ENCODE assay signal across 17 cellular contexts in genomic region chr7:44384586-44385383, GRCh38. TPM values are rescaled to one million over a fixed set of nuclear protein-coding genes. Genes with fewer than 3 reads are reported as not detected.
A peak's percentile ranks its signal among the peaks of the same experiment; 100 is the strongest.
DNase-seq lines count a peak whose midpoint lies in the region; ATAC-seq, FAIRE-seq and TF ChIP-seq lines count a peak whose summit lies in the region.
"Had no signal": no experiment of that assay in that cellular context is flagged by ENCODE, and none has a peak within 500 bp of the region (broad histone marks: within the 10 kb centered on the region; RNA-seq: fewer than 3 reads in every experiment).

No MANE protein-coding gene starts in this region.

- no peaks in the 10 kb centered on the region for H3K27me3 Mint-ChIP-seq in Caco-2 (ENCODE audit: insufficient read depth, unreplicated experiment)
- H3K27me3 Mint-ChIP-seq: naive thymus-derived CD4-positive, alpha-beta T cell had no signal

- no peak for DNase-seq in GM23248
- peak in 1 of 2 donors; percentile 43 for DNase-seq in ascending aorta (ENCODE audit: low spot score in 2 of 2)
- DNase-seq in left cardiac atrium: peak; percentile 22
- DNase-seq in small intestine: no peak
- no peak for DNase-seq in Caco-2
- no peak for DNase-seq in CD1c-positive myeloid dendritic cell (ENCODE audit: extremely low spot score)
- no peak for DNase-seq in COR-L47 (lab: John Stamatoyannopoulos, UW)
- DNase-seq: activated effector memory CD4-positive, alpha-beta T cell treated with Interleukin-2 at 50 U/mL for 16 hours; naive thymus-derived CD4-positive, alpha-beta T cell; NCI-H1694 treated with DMSO at 0.1 percent for 48 hours; NCI-H510A; OCI-M1; stimulated activated CD8-positive, alpha-beta memory T cell treated with anti-CD3 and anti-CD28 coated beads, Interleukin-4, amount 100 ng/mL, for 48 hours had no signal

- H3K4me3 Mint-ChIP-seq in Caco-2 (ENCODE audit: unreplicated experiment): no peak overlapping the region
- H3K4me3 Mint-ChIP-seq: naive thymus-derived CD4-positive, alpha-beta T cell had no signal

- H3K27me3 ChIP-seq in GM23248 (replicated peaks; ENCODE audit: insufficient read depth): no peaks in the 10 kb centered on the region
- no peaks in the 10 kb centered on the region for H3K27me3 ChIP-seq in ascending aorta
- H3K27me3 ChIP-seq in parathyroid adenoma (ENCODE audit: control insufficient read depth, insufficient read depth, low read length): no peaks in the 10 kb centered on the region
- H3K27me3 ChIP-seq in small intestine (ENCODE audit: control insufficient read depth in 2 of 2, insufficient read depth in 2 of 2, low read length in 2 of 2): no peaks in the 10 kb centered on the region
- no peaks in the 10 kb centered on the region for H3K27me3 ChIP-seq in Caco-2 (replicated peaks; ENCODE audit: control insufficient read depth, insufficient read depth, low read length)
- H3K27me3 ChIP-seq: uterus had no signal

- no peak for FAIRE-seq in small intestine (lab: Jason Lieb, UNC)
- FAIRE-seq: GM12891 had no signal

- CTCF ChIA-PET in Caco-2 (lab: Charles Lee): no interaction called here

- no peaks in the 10 kb centered on the region for H3K9me2 ChIP-seq in GM23248 (ENCODE audit: insufficient read depth)

- H3K9me3 ChIP-seq in GM23248 (ENCODE audit: low read depth) (no peaks in the 10 kb centered on the region), ascending aorta (no peaks in the 10 kb centered on the region), parathyroid adenoma (ENCODE audit: control insufficient read depth, low read length) (no peaks in the 10 kb centered on the region), small intestine (ENCODE audit: control insufficient read depth, low read depth) (no peaks in the 10 kb centered on the region), Caco-2 (no peaks in the 10 kb centered on the region)
- H3K9me3 ChIP-seq: HAP-1, uterus had no signal

- H3K79me2 ChIP-seq in GM23248 (ENCODE audit: insufficient read depth) (no peaks in the 10 kb centered on the region), parathyroid adenoma (no peaks in the 10 kb centered on the region)

- no peak overlapping the region for H3K9ac ChIP-seq in GM23248
- no peak overlapping the region for H3K9ac ChIP-seq in parathyroid adenoma

- intact Hi-C loops in ascending aorta (cut with DNase I): loop anchor here (5.0 kb wide), 1 partner anchor 93 kb away; no protein-coding TSS in a partner anchor
- intact Hi-C loops in left cardiac atrium (cut with DNase I): no loop called here
- intact Hi-C loops in Caco-2 (cut with micrococcal nuclease; ENCODE audit: unreplicated experiment): no loop called here

- peaks cover 9% of the 10 kb centered on the region; the same call in 1 of the 2 replicates for H3K36me3 ChIP-seq in GM23248 (ENCODE audit: low read depth)
- H3K36me3 ChIP-seq in ascending aorta: peaks cover 6 to 24% of the 10 kb centered on the region in 2 donors
- H3K36me3 ChIP-seq in parathyroid adenoma (ENCODE audit: control insufficient read depth, insufficient read depth, low read length): no peaks in the 10 kb centered on the region
- peaks cover 7 to 21% of the 10 kb centered on the region in 2 donors for H3K36me3 ChIP-seq in small intestine (ENCODE audit: control insufficient read depth in 2 of 2, insufficient read depth in 2 of 2, low read length in 2 of 2)
- H3K36me3 ChIP-seq in Caco-2 (ENCODE audit: control insufficient read depth, insufficient read depth, low read length): no peaks in the 10 kb centered on the region; the same call in 1 of the 2 replicates
- H3K36me3 ChIP-seq: uterus had no signal

- H2AFZ ChIP-seq in GM23248: no peak overlapping the region
- H2AFZ ChIP-seq in parathyroid adenoma: peak overlapping the region; percentile 38

- H3K4me2 ChIP-seq in GM23248 (ENCODE audit: unreplicated experiment): no peak overlapping the region
- peak overlapping the region; percentile 39 for H3K4me2 ChIP-seq in parathyroid adenoma (ENCODE audit: low read length)

- no peaks in the 10 kb centered on the region for H4K20me1 ChIP-seq in GM23248 (ENCODE audit: insufficient read depth)

- in situ Hi-C loops in GM23248 (cut with MboI): no loop called here

- no peak overlapping the region for H3K27ac Mint-ChIP-seq in Caco-2 (ENCODE audit: unreplicated experiment)

- POLR2A ChIA-PET in Caco-2 (lab: Charles Lee): interaction anchor here (0.6 kb wide), 1 partner anchor 250 kb away, joined by 3 read pairs; no protein-coding TSS in a partner anchor

- H3F3A ChIP-seq in GM23248 (ENCODE audit: insufficient read depth): peaks cover 33% of the 10 kb centered on the region

- no peak for ATAC-seq in left cardiac atrium
- ATAC-seq: naive thymus-derived CD4-positive, alpha-beta T cell had no signal

- H3K4me1 ChIP-seq in GM23248 (ENCODE audit: insufficient read depth) (peaks cover 47% of the 10 kb centered on the region), ascending aorta (peaks cover 24 to 42% of the 10 kb centered on the region in 2 donors), parathyroid adenoma (peaks cover 88% of the 10 kb centered on the region), small intestine (ENCODE audit: control insufficient read depth in 2 of 2, insufficient read depth in 1 of 2, low read depth in 1 of 2, low read length in 1 of 2) (no peaks in the 10 kb centered on the region), Caco-2 (no peaks in the 10 kb centered on the region)
- H3K4me1 ChIP-seq: HAP-1, uterus had no signal

- no TSS peak for BruUV-seq in Caco-2 (replicated peaks; lab: Mats Ljungman, UMichigan)

- H3K4me3 ChIP-seq in GM23248 (no peak overlapping the region), ascending aorta (no peak overlapping the region), parathyroid adenoma (ENCODE audit: low read depth, low read length) (no peak overlapping the region), small intestine (ENCODE audit: low read depth in 1 of 2, low read length in 2 of 2) (no peak overlapping the region), Caco-2 (ENCODE audit: low read depth, low read length) (no peak overlapping the region)
- H3K4me3 ChIP-seq: HAP-1, uterus had no signal

- TF ChIP-seq CTCF in ascending aorta (IDR thresholded peaks at IDR 0.05): no peak
- TF ChIP-seq CTCF in parathyroid adenoma (IDR thresholded peaks at IDR 0.05): peak; percentile 29
- TF ChIP-seq CTCF in Caco-2 (IDR thresholded peaks at IDR 0.05; ENCODE audit: insufficient read depth in 1 of 2, low read depth in 1 of 2, low read length in 1 of 2, severe bottlenecking in 1 of 2, unreplicated experiment in 1 of 2): no peak

- H3K36me3 Mint-ChIP-seq in Caco-2 (ENCODE audit: insufficient read depth, unreplicated experiment): peaks cover 25% of the 10 kb centered on the region

- no peaks in the 10 kb centered on the region for H3K4me1 Mint-ChIP-seq in Caco-2 (ENCODE audit: low read depth, unreplicated experiment)

- WGBS in GM23248 (ENCODE audit: low coverage in 1 of 2, low lambda C conversion rate in 2 of 2, missing lambda C conversion rate in 2 of 2), 2 experiments: 88 to 90% methylated on average over 16 of the region's 16 CpGs
- 94 to 98% (median 96%) methylated on average over 16 of the region's 16 CpGs for WGBS in small intestine, 3 donors

- H3K9me3 Mint-ChIP-seq in Caco-2 (ENCODE audit: unreplicated experiment): no peaks in the 10 kb centered on the region
- H3K9me3 Mint-ChIP-seq: naive thymus-derived CD4-positive, alpha-beta T cell had no signal

- H3K27ac ChIP-seq in GM23248 (peak overlapping the region; percentile 87; the same call in 1 of the 2 replicates), ascending aorta (peak overlapping the region; percentile 76 to 88), parathyroid adenoma (peak overlapping the region; percentile 96), small intestine (ENCODE audit: low read depth in 1 of 2, low read length in 1 of 2) (no peak overlapping the region)
- H3K27ac ChIP-seq: uterus had no signal

RNA-seq across cellular contexts. Expression of gene CAMK2B, which starts 59.4 kb away (rescaled TPM):
- 2.5 and 9.1 TPM in 2 replicates for total RNA-seq in GM23248 (2014; rRNA removed; shearing (Covaris generic))
- polyA plus RNA-seq in GM23248 (2016; fragmentation: Nextera tagmentation; extraction: Ambion mirVana): 0.78 and 0.79 TPM in 2 replicates
- 3.2 TPM for total RNA-seq in ascending aorta
- 10 to 100 TPM; 75.8 to 98.7 TPM for total RNA-seq in left cardiac atrium
- 1 to 10 TPM; 1.3 to 1.8 (median 1.6) TPM for polyA plus RNA-seq in small intestine
- total RNA-seq in Caco-2 (2022): not detected in 2 replicates
- polyA plus RNA-seq: naive thymus-derived CD4-positive, alpha-beta T cell had no signal

Comparison
In these comparisons a context has a peak if more than half of its experiments do, and no peak if none do; other contexts are left out.
1. H3K27ac ChIP-seq: peak in GM23248 (single experiment), ascending aorta (2 of 2) and parathyroid adenoma (single experiment); none in small intestine (0 of 2).